1 cellular context compared by ENCODE assay signal in the genomic region with DNA sequence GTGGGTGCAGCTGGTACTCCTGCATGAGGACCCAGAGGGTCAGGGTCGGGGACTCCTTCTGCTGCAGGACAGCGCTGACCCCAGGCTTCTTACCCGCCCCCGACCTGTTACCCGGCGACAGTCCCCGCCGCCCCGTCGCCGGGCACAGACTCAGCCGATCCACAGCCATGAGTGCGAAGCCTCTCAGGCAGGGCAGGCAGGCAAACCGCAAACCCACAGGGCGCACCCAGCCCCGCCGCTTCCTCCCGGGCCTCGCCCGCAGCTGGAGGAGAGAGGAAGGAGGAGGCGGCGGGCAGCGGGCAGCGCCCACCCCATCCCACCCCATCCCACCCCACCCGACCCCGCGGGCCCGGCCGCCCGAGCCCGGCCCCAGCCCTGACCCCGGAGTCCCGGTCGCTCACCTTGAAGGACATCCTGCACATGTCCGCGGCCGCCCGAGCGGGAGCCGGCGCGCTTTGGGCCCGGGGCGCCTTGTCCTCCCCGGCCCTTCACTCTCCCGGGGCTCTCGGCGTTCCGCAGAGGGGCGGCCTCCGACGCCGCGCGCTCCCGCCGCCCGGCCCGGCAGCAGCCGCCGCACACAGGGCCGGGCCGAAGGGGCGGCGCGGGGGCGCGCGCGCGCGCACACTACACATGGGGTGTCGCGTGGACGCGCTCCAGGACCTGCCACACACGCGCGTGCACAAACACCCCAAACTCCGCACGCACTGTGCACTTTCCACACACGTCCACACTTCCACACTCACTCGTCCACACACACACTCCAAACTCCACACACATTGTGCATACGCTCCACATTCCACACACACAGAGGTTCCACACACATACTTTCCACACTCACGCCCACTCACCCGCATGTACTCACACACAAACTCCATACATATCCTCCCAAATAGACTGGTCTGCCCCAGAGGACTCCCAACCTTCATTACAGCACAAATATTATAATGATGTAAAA.
TF ChIP-seq lines count a peak whose summit lies in the region.

A gene with protein sequence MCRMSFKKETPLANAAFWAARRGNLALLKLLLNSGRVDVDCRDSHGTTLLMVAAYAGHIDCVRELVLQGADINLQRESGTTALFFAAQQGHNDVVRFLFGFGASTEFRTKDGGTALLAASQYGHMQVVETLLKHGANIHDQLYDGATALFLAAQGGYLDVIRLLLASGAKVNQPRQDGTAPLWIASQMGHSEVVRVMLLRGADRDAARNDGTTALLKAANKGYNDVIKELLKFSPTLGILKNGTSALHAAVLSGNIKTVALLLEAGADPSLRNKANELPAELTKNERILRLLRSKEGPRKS (minus strand): TSS at position 603 of the 955 bp plus-strand sequence. CDS start 181 bp downstream, at position 422.

TF ChIP-seq in HEK293, 187 proteins besides CTCF, POLR2A, EP300 and RAD21 (continued from another document and continues in another):
- TF ChIP-seq, protein P1, sequence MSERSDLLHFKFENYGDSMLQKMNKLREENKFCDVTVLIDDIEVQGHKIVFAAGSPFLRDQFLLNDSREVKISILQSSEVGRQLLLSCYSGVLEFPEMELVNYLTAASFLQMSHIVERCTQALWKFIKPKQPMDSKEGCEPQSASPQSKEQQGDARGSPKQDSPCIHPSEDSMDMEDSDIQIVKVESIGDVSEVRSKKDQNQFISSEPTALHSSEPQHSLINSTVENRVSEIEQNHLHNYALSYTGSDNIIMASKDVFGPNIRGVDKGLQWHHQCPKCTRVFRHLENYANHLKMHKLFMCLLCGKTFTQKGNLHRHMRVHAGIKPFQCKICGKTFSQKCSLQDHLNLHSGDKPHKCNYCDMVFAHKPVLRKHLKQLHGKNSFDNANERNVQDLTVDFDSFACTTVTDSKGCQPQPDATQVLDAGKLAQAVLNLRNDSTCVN (tag by site-specific recombination; optimal IDR thresholded peaks at IDR 0.05), result peak; percentile 94
- TF ChIP-seq, protein P2, sequence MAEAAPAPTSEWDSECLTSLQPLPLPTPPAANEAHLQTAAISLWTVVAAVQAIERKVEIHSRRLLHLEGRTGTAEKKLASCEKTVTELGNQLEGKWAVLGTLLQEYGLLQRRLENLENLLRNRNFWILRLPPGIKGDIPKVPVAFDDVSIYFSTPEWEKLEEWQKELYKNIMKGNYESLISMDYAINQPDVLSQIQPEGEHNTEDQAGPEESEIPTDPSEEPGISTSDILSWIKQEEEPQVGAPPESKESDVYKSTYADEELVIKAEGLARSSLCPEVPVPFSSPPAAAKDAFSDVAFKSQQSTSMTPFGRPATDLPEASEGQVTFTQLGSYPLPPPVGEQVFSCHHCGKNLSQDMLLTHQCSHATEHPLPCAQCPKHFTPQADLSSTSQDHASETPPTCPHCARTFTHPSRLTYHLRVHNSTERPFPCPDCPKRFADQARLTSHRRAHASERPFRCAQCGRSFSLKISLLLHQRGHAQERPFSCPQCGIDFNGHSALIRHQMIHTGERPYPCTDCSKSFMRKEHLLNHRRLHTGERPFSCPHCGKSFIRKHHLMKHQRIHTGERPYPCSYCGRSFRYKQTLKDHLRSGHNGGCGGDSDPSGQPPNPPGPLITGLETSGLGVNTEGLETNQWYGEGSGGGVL (tag by site-specific recombination; IDR thresholded peaks at IDR 0.05), result peak; percentile 37
- TF ChIP-seq ZFP69B (tag by site-specific recombination; IDR thresholded peaks at IDR 0.05) (peak; percentile 31; the same call in 1 of the 2 replicates), ZNF658 (tag by site-specific recombination; IDR thresholded peaks at IDR 0.05) (no peak), KLF9 (tag by site-specific recombination; IDR thresholded peaks at IDR 0.05; ENCODE audit: low read depth) (peak; percentile 89), PRDM1 (tag by site-specific recombination; IDR thresholded peaks at IDR 0.05) (peak; percentile 84), OVOL3 (tag by site-specific recombination; IDR thresholded peaks at IDR 0.05) (0 out of 2 replicates have a peak, but pooled peaks have one; percentile 32), GLIS1 (tag by site-specific recombination; IDR thresholded peaks at IDR 0.05) (peak; percentile 64), ZNF629 (tag by site-specific recombination; IDR thresholded peaks at IDR 0.05) (no peak), ZXDB (tag by site-specific recombination; IDR thresholded peaks at IDR 0.05) (peak; percentile 48), EGR2 (tag by site-specific recombination; IDR thresholded peaks at IDR 0.05; ENCODE audit: low read depth) (peak; percentile 87; the same call in 1 of the 2 replicates), SP3 (tag by site-specific recombination; IDR thresholded peaks at IDR 0.05) (no peak; the same call in 1 of the 2 replicates), ZBTB20 (tag by site-specific recombination; IDR thresholded peaks at IDR 0.05) (peak; percentile 34; the same call in 1 of the 2 replicates), ZNF2 (tag by site-specific recombination; IDR thresholded peaks at IDR 0.05) (peak; percentile 65; the same call in 1 of the 2 replicates), ZFP41 (tag by site-specific recombination; IDR thresholded peaks at IDR 0.05; ENCODE audit: borderline replicate concordance) (no peak), ZNF302 (tag by site-specific recombination; IDR thresholded peaks at IDR 0.05; ENCODE audit: low read depth) (0 out of 2 replicates have a peak, but pooled peaks have one; percentile 34), ZNF529 (tag by site-specific recombination; IDR thresholded peaks at IDR 0.05; ENCODE audit: insufficient replicate concordance) (no peak), ZFP37 (tag by site-specific recombination; IDR thresholded peaks at IDR 0.05) (peak; percentile 55; the same call in 1 of the 2 replicates), ZNF501 (tag by site-specific recombination; IDR thresholded peaks at IDR 0.05) (peak; percentile 53), KLF1 (tag by site-specific recombination; IDR thresholded peaks at IDR 0.05) (peak; percentile 55), ZNF239 (tag by site-specific recombination; IDR thresholded peaks at IDR 0.05) (peak; percentile 29; the same call in 1 of the 2 replicates), ZEB2 (tag by site-specific recombination; IDR thresholded peaks at IDR 0.05) (peak; percentile 64)
- TF ChIP-seq, protein P3, sequence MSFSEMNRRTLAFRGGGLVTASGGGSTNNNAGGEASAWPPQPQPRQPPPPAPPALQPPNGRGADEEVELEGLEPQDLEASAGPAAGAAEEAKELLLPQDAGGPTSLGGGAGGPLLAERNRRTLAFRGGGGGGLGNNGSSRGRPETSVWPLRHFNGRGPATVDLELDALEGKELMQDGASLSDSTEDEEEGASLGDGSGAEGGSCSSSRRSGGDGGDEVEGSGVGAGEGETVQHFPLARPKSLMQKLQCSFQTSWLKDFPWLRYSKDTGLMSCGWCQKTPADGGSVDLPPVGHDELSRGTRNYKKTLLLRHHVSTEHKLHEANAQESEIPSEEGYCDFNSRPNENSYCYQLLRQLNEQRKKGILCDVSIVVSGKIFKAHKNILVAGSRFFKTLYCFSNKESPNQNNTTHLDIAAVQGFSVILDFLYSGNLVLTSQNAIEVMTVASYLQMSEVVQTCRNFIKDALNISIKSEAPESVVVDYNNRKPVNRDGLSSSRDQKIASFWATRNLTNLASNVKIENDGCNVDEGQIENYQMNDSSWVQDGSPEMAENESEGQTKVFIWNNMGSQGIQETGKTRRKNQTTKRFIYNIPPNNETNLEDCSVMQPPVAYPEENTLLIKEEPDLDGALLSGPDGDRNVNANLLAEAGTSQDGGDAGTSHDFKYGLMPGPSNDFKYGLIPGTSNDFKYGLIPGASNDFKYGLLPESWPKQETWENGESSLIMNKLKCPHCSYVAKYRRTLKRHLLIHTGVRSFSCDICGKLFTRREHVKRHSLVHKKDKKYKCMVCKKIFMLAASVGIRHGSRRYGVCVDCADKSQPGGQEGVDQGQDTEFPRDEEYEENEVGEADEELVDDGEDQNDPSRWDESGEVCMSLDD (tag by site-specific recombination; IDR thresholded peaks at IDR 0.05), result peak; percentile 91
- TF ChIP-seq, protein P4, sequence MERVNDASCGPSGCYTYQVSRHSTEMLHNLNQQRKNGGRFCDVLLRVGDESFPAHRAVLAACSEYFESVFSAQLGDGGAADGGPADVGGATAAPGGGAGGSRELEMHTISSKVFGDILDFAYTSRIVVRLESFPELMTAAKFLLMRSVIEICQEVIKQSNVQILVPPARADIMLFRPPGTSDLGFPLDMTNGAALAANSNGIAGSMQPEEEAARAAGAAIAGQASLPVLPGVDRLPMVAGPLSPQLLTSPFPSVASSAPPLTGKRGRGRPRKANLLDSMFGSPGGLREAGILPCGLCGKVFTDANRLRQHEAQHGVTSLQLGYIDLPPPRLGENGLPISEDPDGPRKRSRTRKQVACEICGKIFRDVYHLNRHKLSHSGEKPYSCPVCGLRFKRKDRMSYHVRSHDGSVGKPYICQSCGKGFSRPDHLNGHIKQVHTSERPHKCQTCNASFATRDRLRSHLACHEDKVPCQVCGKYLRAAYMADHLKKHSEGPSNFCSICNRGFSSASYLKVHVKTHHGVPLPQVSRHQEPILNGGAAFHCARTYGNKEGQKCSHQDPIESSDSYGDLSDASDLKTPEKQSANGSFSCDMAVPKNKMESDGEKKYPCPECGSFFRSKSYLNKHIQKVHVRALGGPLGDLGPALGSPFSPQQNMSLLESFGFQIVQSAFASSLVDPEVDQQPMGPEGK (tag by site-specific recombination; IDR thresholded peaks at IDR 0.05), result peak; percentile 41
- TF ChIP-seq, protein P5, sequence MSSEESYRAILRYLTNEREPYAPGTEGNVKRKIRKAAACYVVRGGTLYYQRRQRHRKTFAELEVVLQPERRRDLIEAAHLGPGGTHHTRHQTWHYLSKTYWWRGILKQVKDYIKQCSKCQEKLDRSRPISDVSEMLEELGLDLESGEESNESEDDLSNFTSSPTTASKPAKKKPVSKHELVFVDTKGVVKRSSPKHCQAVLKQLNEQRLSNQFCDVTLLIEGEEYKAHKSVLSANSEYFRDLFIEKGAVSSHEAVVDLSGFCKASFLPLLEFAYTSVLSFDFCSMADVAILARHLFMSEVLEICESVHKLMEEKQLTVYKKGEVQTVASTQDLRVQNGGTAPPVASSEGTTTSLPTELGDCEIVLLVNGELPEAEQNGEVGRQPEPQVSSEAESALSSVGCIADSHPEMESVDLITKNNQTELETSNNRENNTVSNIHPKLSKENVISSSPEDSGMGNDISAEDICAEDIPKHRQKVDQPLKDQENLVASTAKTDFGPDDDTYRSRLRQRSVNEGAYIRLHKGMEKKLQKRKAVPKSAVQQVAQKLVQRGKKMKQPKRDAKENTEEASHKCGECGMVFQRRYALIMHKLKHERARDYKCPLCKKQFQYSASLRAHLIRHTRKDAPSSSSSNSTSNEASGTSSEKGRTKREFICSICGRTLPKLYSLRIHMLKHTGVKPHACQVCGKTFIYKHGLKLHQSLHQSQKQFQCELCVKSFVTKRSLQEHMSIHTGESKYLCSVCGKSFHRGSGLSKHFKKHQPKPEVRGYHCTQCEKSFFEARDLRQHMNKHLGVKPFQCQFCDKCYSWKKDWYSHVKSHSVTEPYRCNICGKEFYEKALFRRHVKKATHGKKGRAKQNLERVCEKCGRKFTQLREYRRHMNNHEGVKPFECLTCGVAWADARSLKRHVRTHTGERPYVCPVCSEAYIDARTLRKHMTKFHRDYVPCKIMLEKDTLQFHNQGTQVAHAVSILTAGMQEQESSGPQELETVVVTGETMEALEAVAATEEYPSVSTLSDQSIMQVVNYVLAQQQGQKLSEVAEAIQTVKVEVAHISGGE (tag by site-specific recombination; conservative IDR thresholded peaks at IDR 0.05; ENCODE audit: low read depth), result 0 out of 2 replicates have a peak, but pooled peaks have one; percentile 12
- TF ChIP-seq, protein P6, sequence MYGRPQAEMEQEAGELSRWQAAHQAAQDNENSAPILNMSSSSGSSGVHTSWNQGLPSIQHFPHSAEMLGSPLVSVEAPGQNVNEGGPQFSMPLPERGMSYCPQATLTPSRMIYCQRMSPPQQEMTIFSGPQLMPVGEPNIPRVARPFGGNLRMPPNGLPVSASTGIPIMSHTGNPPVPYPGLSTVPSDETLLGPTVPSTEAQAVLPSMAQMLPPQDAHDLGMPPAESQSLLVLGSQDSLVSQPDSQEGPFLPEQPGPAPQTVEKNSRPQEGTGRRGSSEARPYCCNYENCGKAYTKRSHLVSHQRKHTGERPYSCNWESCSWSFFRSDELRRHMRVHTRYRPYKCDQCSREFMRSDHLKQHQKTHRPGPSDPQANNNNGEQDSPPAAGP (tag by site-specific recombination; IDR thresholded peaks at IDR 0.05), result 0 out of 2 replicates have a peak, but pooled peaks have one; percentile 23
- TF ChIP-seq, protein P7, sequence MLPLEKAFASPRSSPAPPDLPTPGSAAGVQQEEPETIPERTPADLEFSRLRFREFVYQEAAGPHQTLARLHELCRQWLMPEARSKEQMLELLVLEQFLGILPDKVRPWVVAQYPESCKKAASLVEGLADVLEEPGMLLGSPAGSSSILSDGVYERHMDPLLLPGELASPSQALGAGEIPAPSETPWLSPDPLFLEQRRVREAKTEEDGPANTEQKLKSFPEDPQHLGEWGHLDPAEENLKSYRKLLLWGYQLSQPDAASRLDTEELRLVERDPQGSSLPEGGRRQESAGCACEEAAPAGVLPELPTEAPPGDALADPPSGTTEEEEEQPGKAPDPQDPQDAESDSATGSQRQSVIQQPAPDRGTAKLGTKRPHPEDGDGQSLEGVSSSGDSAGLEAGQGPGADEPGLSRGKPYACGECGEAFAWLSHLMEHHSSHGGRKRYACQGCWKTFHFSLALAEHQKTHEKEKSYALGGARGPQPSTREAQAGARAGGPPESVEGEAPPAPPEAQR (tag by site-specific recombination; IDR thresholded peaks at IDR 0.05), result 0 out of 2 replicates have a peak, but pooled peaks have one; percentile 72
- TF ChIP-seq, protein P8, sequence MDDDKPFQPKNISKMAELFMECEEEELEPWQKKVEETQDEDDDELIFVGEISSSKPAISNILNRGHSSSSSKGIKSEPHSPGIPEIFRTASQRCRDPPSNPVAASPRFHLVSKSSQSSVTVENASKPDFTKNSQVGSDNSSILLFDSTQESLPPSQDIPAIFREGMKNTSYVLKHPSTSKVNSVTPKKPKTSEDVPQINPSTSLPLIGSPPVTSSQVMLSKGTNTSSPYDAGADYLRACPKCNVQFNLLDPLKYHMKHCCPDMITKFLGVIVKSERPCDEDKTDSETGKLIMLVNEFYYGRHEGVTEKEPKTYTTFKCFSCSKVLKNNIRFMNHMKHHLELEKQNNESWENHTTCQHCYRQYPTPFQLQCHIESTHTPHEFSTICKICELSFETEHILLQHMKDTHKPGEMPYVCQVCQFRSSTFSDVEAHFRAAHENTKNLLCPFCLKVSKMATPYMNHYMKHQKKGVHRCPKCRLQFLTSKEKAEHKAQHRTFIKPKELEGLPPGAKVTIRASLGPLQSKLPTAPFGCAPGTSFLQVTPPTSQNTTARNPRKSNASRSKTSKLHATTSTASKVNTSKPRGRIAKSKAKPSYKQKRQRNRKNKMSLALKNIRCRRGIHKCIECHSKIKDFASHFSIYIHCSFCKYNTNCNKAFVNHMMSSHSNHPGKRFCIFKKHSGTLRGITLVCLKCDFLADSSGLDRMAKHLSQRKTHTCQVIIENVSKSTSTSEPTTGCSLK (tag by site-specific recombination; IDR thresholded peaks at IDR 0.05), result no peak
